8 cellular contexts compared by ENCODE assay signal in the genomic region with DNA sequence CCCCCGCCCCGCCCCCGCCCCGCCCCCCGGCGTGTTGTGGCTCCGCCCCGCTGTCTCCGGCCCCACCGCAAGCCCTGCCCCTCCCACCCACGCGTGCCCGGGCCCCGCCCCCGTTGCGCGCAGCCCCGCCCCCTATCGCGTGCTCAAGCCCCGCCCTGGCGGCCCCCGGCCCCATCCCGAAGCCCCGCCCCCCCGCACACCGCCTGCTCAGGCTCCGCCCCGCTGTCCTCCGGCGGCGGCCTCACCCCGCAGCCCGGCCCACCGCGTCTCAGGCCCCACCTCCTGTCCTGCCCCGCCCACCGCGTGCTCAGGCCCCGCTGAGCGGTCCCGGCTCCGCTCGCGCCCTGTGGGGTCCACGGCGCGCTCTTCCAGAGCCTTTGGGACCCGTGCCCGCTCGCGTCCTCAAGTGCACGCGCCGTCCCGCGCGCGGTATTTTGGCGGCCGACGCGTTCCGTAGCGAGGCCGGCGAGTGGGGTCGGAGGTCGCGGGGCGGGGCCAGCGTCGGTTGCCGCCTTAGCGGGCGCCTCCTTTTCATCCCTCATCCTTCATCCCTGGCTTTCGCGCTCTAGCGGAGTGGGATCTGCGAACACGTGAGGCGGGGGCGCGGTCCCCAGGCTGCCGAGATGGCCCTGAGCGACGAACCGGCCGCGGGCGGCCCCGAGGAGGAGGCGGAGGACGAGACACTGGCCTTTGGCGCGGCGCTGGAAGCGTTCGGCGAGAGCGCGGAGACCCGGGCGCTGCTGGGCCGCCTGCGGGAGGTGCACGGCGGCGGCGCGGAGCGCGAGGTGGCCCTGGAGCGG. TPM values are rescaled to one million over a fixed set of nuclear protein-coding genes. Genes with fewer than 3 reads are reported as not detected.
DNase-seq lines count a peak whose midpoint lies in the region; ATAC-seq, FAIRE-seq and TF ChIP-seq lines count a peak whose summit lies in the region.

Gene TBCD, plus strand, starts transcription at position 495 of the 800 bp plus-strand sequence. Its CDS starts 129 bp downstream, at position 624.

- peak within 1 kb of the TSS; percentile 93 for H3K27ac ChIP-seq in A673 (ENCODE audit: low read depth, low read length, poor library complexity, severe bottlenecking)
- peak within 1 kb of the TSS; percentile 44 for H3K27ac ChIP-seq in smooth muscle cell (ENCODE audit: low read depth)

- FAIRE-seq in bronchial epithelial cell (lab: Jason Lieb, UNC): no peak

- peaks cover 15% of the 10 kb centered on the region for H4K20me1 ChIP-seq in smooth muscle cell (ENCODE audit: low read depth)

- H3K4me1 Mint-ChIP-seq in activated B cell treated with CpG ODN at 0.5 μM for 24 hours: peaks cover 22% of the 10 kb centered on the region
- peaks cover 18 to 26% of the 10 kb centered on the region in 2 donors for H3K4me1 Mint-ChIP-seq in immature natural killer cell

- under 1% methylated on average over 58 of the region's 114 CpGs for WGBS in smooth muscle cell (ENCODE audit: low lambda C conversion rate)

- peak; percentile 41 for ATAC-seq in GM18870 (IDR thresholded peaks at IDR 0.05; ENCODE audit: unreplicated experiment)
- peak; percentile 67 for ATAC-seq in HG03103 (IDR thresholded peaks at IDR 0.05; ENCODE audit: low read depth, unreplicated experiment)
- peak; percentile 88 for ATAC-seq in activated B cell treated with CpG ODN at 0.5 μM for 24 hours (ENCODE audit: low read depth)

- H3K9ac ChIP-seq in smooth muscle cell (ENCODE audit: low read depth): peak within 1 kb of the TSS; percentile 60

- H3K9me3 Mint-ChIP-seq in activated B cell treated with CpG ODN at 0.5 μM for 24 hours (no peaks in the 10 kb centered on the region), immature natural killer cell (no peaks in the 10 kb centered on the region)

- peak within 1 kb of the TSS; percentile 97 for H3K4me3 ChIP-seq in A673 (ENCODE audit: low read depth, low read length, poor library complexity, severe bottlenecking)
- H3K4me3 ChIP-seq in bronchial epithelial cell (ENCODE audit: low read depth, low read length): peak within 1 kb of the TSS; percentile 80
- peak within 1 kb of the TSS; percentile 97 for H3K4me3 ChIP-seq in smooth muscle cell

- H3K4me2 ChIP-seq in smooth muscle cell: peak within 1 kb of the TSS; percentile 97

- peaks cover 3% of the 10 kb centered on the region for H3K36me3 Mint-ChIP-seq in activated B cell treated with CpG ODN at 0.5 μM for 24 hours (ENCODE audit: low read depth)
- peaks cover 0 to 5% (median 0%) of the 10 kb centered on the region in 3 donors for H3K36me3 Mint-ChIP-seq in immature natural killer cell

- H2AFZ ChIP-seq in smooth muscle cell (ENCODE audit: low read depth): peak within 1 kb of the TSS; percentile 97

- H3K27me3 Mint-ChIP-seq in activated B cell treated with CpG ODN at 0.5 μM for 24 hours: no peaks in the 10 kb centered on the region
- H3K27me3 Mint-ChIP-seq in immature natural killer cell (ENCODE audit: low read depth in 3 of 3): peaks cover 0 to 6% (median 3%) of the 10 kb centered on the region in 3 donors

- H3K36me3 ChIP-seq in A673 (ENCODE audit: insufficient read depth, low read length, poor library complexity, severe bottlenecking) (peaks cover 6% of the 10 kb centered on the region), bronchial epithelial cell (ENCODE audit: control insufficient read depth, insufficient read depth, low read length) (peaks cover 1% of the 10 kb centered on the region), smooth muscle cell (ENCODE audit: low read depth) (no peaks in the 10 kb centered on the region)

- H3K4me3 Mint-ChIP-seq in activated B cell treated with CpG ODN at 0.5 μM for 24 hours (peak within 1 kb of the TSS; percentile 84), immature natural killer cell (peak within 1 kb of the TSS; percentile 73 to 84 (median 76))

- TF ChIP-seq CTCF in A673 (conservative IDR thresholded peaks at IDR 0.05; ENCODE audit: low read depth, low read length) (no peak), activated B cell treated with CpG ODN at 0.5 μM for 24 hours (IDR thresholded peaks at IDR 0.05) (no peak), bronchial epithelial cell (IDR thresholded peaks at IDR 0.05; ENCODE audit: insufficient read depth, low read length, severe bottlenecking) (no peak), smooth muscle cell (IDR thresholded peaks at IDR 0.05; ENCODE audit: borderline replicate concordance, insufficient read depth, poor library complexity, severe bottlenecking) (no peak)

- POLR2A ChIA-PET in A673 (lab: Charles Lee; ENCODE audit: low non-redundant PET): no interaction called here
- POLR2A ChIA-PET in activated B cell treated with CpG ODN at 0.5 μM for 24 hours (lab: Charles Lee): no interaction called here

- peak; percentile 93 for DNase-seq in A673 (ENCODE audit: low spot score)
- peak; percentile 77 for DNase-seq in NCI-H2227 treated with DMSO at 0.1 percent for 48 hours (lab: John Stamatoyannopoulos, UW)
- DNase-seq in activated B cell treated with CpG ODN at 0.5 μM for 24 hours: peak; percentile 86
- peak; percentile 48 for DNase-seq in bronchial epithelial cell (ENCODE audit: low read depth)
- peak; percentile 82 to 85 (median 84) for DNase-seq in immature natural killer cell
- peak; percentile 94 for DNase-seq in smooth muscle cell (lab: John Stamatoyannopoulos, UW; ENCODE audit: unreplicated experiment)

- no peaks in the 10 kb centered on the region for H3K9me3 ChIP-seq in A673 (ENCODE audit: low read depth, low read length, poor library complexity, severe bottlenecking)
- no peaks in the 10 kb centered on the region for H3K9me3 ChIP-seq in smooth muscle cell (replicated peaks; ENCODE audit: low read depth)

- intact Hi-C loops in A673 (cut with micrococcal nuclease; ENCODE audit: unreplicated experiment): no loop called here
- intact Hi-C loops in activated B cell treated with CpG ODN at 0.5 μM for 24 hours (cut with micrococcal nuclease): loop anchor here (1.0 to 5.0 kb wide), 6 partner anchors 35 to 654 kb away; partner anchors contain the start of genes FASN, FN3KRP, RAB40B and WDR45B

- H3K4me1 ChIP-seq in A673 (ENCODE audit: insufficient read depth, low read length, poor library complexity, severe bottlenecking) (peaks cover 12% of the 10 kb centered on the region), smooth muscle cell (ENCODE audit: low read depth) (peaks cover 14% of the 10 kb centered on the region)

- no peaks in the 10 kb centered on the region for H3F3A ChIP-seq in smooth muscle cell (ENCODE audit: low read depth)

- H3K27ac Mint-ChIP-seq in activated B cell treated with CpG ODN at 0.5 μM for 24 hours (no peak within 1 kb of the TSS), immature natural killer cell (peak within 1 kb of the TSS in 2 of 6 donors; percentile 69 to 74)

- H3K79me2 ChIP-seq in smooth muscle cell (ENCODE audit: low read depth): peaks cover 15% of the 10 kb centered on the region

- H3K27me3 ChIP-seq in A673 (replicated peaks; ENCODE audit: insufficient read depth, low read depth, low read length, poor library complexity) (no peaks in the 10 kb centered on the region), bronchial epithelial cell (ENCODE audit: control insufficient read depth, insufficient read depth, low read length) (no peaks in the 10 kb centered on the region), smooth muscle cell (ENCODE audit: low read depth) (no peaks in the 10 kb centered on the region)

- no TSS peak for BruUV-seq in A673 (replicated peaks; lab: Mats Ljungman, UMichigan)

- CTCF ChIA-PET in A673 (lab: Charles Lee): no interaction called here
- CTCF ChIA-PET in activated B cell treated with CpG ODN at 0.5 μM for 24 hours (lab: Charles Lee): no interaction called here

RNA-seq across cellular contexts. Expression of gene TBCD, which starts in this region (rescaled TPM):
- total RNA-seq in A673 (2021) (113 and 129 TPM in 2 replicates), activated B cell treated with CpG ODN at 0.5 μM for 24 hours (49.9 and 50.9 TPM in 2 replicates), bronchial epithelial cell (22.6 and 23.3 TPM in 2 replicates), smooth muscle cell (29.1 and 31.5 TPM in 2 replicates)
- polyA plus RNA-seq in immature natural killer cell (100 to 1,000 TPM in 1 of 3 donors, 10 to 100 TPM in 2; 70.2 to 142 (median 99.7) TPM), smooth muscle cell (38.8 and 45.3 TPM in 2 replicates)

Comparison
In these comparisons a context has a peak if more than half of its experiments do, and no peak if none do; other contexts are left out.
1. Peak in every context shown above with its lines: DNase-seq, ATAC-seq, H3K4me3 ChIP-seq and H3K27ac ChIP-seq.